8 cellular contexts compared by ENCODE assay signal in the genomic region with DNA sequence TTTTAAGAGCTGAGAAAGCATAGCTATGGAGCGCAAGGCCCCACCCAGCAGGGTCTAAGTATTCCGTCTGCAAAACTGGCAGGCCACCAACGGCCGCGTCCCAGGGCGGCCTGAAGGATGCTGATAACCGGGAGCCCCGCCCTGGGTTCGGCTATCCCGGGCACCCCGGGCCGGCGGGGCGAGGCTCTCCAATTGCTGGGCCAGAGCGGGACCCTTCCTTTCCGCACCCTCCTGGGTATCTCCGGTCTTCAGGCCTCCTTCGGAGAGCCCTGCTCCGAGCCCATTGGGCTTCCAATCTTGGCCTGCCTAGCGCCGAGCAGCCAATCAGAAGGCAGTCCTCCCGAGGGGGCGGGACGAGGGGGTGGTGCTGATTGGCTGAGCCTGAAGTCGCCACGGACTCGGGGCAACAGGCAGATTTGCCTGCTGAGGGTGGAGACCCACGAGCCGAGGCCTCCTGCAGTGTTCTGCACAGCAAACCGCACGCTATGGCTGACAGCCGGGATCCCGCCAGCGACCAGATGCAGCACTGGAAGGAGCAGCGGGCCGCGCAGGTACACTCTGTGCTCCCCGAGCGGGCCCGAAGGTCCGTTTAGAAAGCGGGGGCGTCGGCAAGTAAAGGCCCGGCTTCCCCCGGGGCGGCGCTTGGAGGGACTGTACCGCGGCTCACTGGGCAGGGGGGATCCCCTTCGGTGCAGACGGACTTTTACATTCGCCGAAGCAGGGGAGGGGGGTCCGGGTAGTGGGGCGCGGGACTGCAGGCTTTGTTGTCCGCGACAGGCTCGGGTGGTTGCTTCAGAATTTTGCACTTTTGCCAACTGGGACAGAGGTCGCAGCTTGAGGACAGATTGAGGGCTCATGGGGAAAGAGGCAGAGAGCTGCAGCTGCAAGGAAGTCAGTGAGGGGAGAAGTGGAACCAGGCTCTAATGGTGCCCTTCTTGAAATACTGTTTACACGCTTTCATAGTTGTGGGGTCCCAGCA. TPM values are rescaled to one million over a fixed set of nuclear protein-coding genes. Genes with fewer than 3 reads are reported as not detected.
DNase-seq lines count a peak whose midpoint lies in the region; ATAC-seq, FAIRE-seq and TF ChIP-seq lines count a peak whose summit lies in the region.

A gene (plus strand): TSS at position 406 of the 979 bp plus-strand sequence. CDS start 80 bp downstream, at position 486.

- DNase-seq in D341Med (ENCODE audit: low spot score) (peak; percentile 97), HuH-7 (ENCODE audit: low spot score) (peak; percentile 82), OCI-LY7 (ENCODE audit: low spot score) (peak; percentile 98), endothelial cell of umbilical vein (ENCODE audit: low read depth, low spot score) (peak; percentile 99)
- peak; percentile 95 for DNase-seq in activated CD8-positive, alpha-beta memory T cell treated with anti-CD3 and anti-CD28 coated beads, Interleukin-2, amount 50 U/mL, for 48 hours
- peak; percentile 95 to 96 for DNase-seq in stimulated activated CD8-positive, alpha-beta memory T cell treated with anti-CD3 and anti-CD28 coated beads, Interleukin-7, amount 100 ng/mL, for 4 hours (ENCODE audit: low read depth in 2 of 2)

- peaks cover 10% of the 10 kb centered on the region; the same call in 1 of the 2 replicates for H3K9me3 ChIP-seq in OCI-LY7 (ENCODE audit: low read length)
- no peaks in the 10 kb centered on the region for H3K9me3 ChIP-seq in endothelial cell of umbilical vein (replicated peaks; ENCODE audit: control insufficient read depth, insufficient read depth, low read length)
- H3K9me3 ChIP-seq in mucosa of stomach (ENCODE audit: control insufficient read depth, low read length): no peaks in the 10 kb centered on the region

- H3K4me1 ChIP-seq in OCI-LY7 (ENCODE audit: insufficient read depth, low read length, poor library complexity, severe bottlenecking): peaks cover 22% of the 10 kb centered on the region
- H3K4me1 ChIP-seq in endothelial cell of umbilical vein (ENCODE audit: control insufficient read depth, extremely low read depth, insufficient read depth, low read length): peaks cover 9% of the 10 kb centered on the region
- peaks cover 9% of the 10 kb centered on the region for H3K4me1 ChIP-seq in mucosa of stomach (ENCODE audit: control insufficient read depth, insufficient read depth, low read length)

- H3K4me3 ChIP-seq in OCI-LY7 (ENCODE audit: low read depth, low read length, poor library complexity, severe bottlenecking): peak within 1 kb of the TSS; percentile 75
- H3K4me3 ChIP-seq in endothelial cell of umbilical vein (replicated peaks in 1 of 3; ENCODE audit: insufficient read depth in 1 of 3, low read depth in 1 of 3, low read length in 3 of 3): peak within 1 kb of the TSS; percentile 59 to 81 (median 64)
- H3K4me3 ChIP-seq in mucosa of stomach (ENCODE audit: low read length): peak within 1 kb of the TSS; percentile 46

- H3K4me2 ChIP-seq in OCI-LY7 (ENCODE audit: low read length) (peak within 1 kb of the TSS; percentile 88), endothelial cell of umbilical vein (ENCODE audit: insufficient read depth, low read length) (peak within 1 kb of the TSS; percentile 89)

- H3K9me1 ChIP-seq in endothelial cell of umbilical vein (replicated peaks; ENCODE audit: control insufficient read depth, extremely low read depth, insufficient read depth, low read length): no peaks in the 10 kb centered on the region

- peaks cover 0 to 1% of the 10 kb centered on the region in 2 experiments for H3K27me3 ChIP-seq in endothelial cell of umbilical vein (ENCODE audit: control insufficient read depth in 2 of 2, insufficient read depth in 2 of 2, low read length in 2 of 2)
- no peaks in the 10 kb centered on the region for H3K27me3 ChIP-seq in mucosa of stomach (ENCODE audit: control insufficient read depth, insufficient read depth, low read length)

- TF ChIP-seq CTCF in OCI-LY7 (conservative IDR thresholded peaks at IDR 0.05; ENCODE audit: low read length): no peak
- TF ChIP-seq CTCF in endothelial cell of umbilical vein (IDR thresholded peaks at IDR 0.05; ENCODE audit: extremely low read depth in 1 of 2, insufficient read depth in 1 of 2, low read depth in 1 of 2, low read length in 2 of 2): no peak

- no peaks in the 10 kb centered on the region for H3K9me2 ChIP-seq in OCI-LY7 (ENCODE audit: insufficient read depth, low read length)

- H4K20me1 ChIP-seq in OCI-LY7 (ENCODE audit: insufficient read depth, low read length): no peaks in the 10 kb centered on the region
- no peaks in the 10 kb centered on the region for H4K20me1 ChIP-seq in endothelial cell of umbilical vein (replicated peaks; ENCODE audit: control insufficient read depth, extremely low read depth, insufficient read depth, low read length)

- BruUV-seq in OCI-LY7 (replicated peaks; lab: Mats Ljungman, UMichigan) (TSS peak; percentile 62), endothelial cell of umbilical vein (replicated peaks; lab: Mats Ljungman, UMichigan) (no TSS peak)

- H3K9ac ChIP-seq in endothelial cell of umbilical vein (replicated peaks; ENCODE audit: extremely low read depth, insufficient read depth, low read length) (peak within 1 kb of the TSS; percentile 53), mucosa of stomach (ENCODE audit: low read length) (peak within 1 kb of the TSS; percentile 35)

- ATAC-seq in GM21515 (IDR thresholded peaks at IDR 0.05; ENCODE audit: unreplicated experiment): peak; percentile 96

- peaks cover 27% of the 10 kb centered on the region; the same call in 1 of the 2 replicates for H3K79me2 ChIP-seq in OCI-LY7 (ENCODE audit: insufficient read depth, low read depth, low read length)
- H3K79me2 ChIP-seq in endothelial cell of umbilical vein (ENCODE audit: control insufficient read depth, insufficient read depth, low read length): peaks cover 4% of the 10 kb centered on the region

- CTCF ChIA-PET in OCI-LY7 (lab: Charles Lee; ENCODE audit: unreplicated experiment) (interaction anchor here (0.6 kb wide), 1 partner anchor 101 kb away, joined by 3 read pairs; no protein-coding TSS in a partner anchor), endothelial cell of umbilical vein (lab: Charles Lee) (interaction anchor here (0.7 to 1.2 kb wide), 3 partner anchors 22 to 264 kb away, joined by 3 to 4 read pairs (median 3); no protein-coding TSS in a partner anchor)

- intact Hi-C loops in OCI-LY7 (cut with micrococcal nuclease; ENCODE audit: unreplicated experiment) (no loop called here), endothelial cell of umbilical vein (cut with micrococcal nuclease) (loop anchor here (2.0 kb wide), 1 partner anchor 80 kb away; a partner anchor contains a TSS)

- dilution Hi-C loops in endothelial cell of umbilical vein (cut with MboI; ENCODE audit: extremely low pct_ligation_motif_present, low sequenced_read_pairs): no loop called here

- peak; percentile 67 for TF ChIP-seq POLR2A in endothelial cell of umbilical vein (IDR thresholded peaks at IDR 0.05; ENCODE audit: low read depth, low read length)

- peaks cover 16% of the 10 kb centered on the region for H3K36me3 ChIP-seq in OCI-LY7 (ENCODE audit: insufficient read depth, low read length)
- no peaks in the 10 kb centered on the region for H3K36me3 ChIP-seq in endothelial cell of umbilical vein (ENCODE audit: control insufficient read depth in 2 of 2, extremely low read depth in 1 of 2, insufficient read depth in 2 of 2, low read length in 2 of 2)
- no peaks in the 10 kb centered on the region for H3K36me3 ChIP-seq in mucosa of stomach (ENCODE audit: control insufficient read depth, insufficient read depth, low read length)

- FAIRE-seq in endothelial cell of umbilical vein (lab: Jason Lieb, UNC): peak; percentile 98

- H3K27ac ChIP-seq in OCI-LY7 (ENCODE audit: low read depth, low read length, poor library complexity, severe bottlenecking): peak within 1 kb of the TSS; percentile 59
- peak within 1 kb of the TSS; percentile 19 for H3K27ac ChIP-seq in endothelial cell of umbilical vein (ENCODE audit: insufficient read depth, low read depth, low read length)

- peak within 1 kb of the TSS; percentile 99 for H2AFZ ChIP-seq in OCI-LY7 (ENCODE audit: low read length)
- H2AFZ ChIP-seq in endothelial cell of umbilical vein (ENCODE audit: low read depth, low read length): peak within 1 kb of the TSS; percentile 78

- POLR2A ChIA-PET in OCI-LY7 (lab: Charles Lee) (interaction anchor here (0.6 to 2.5 kb wide), 15 partner anchors 9 to 1837 kb away, joined by 3 to 7 read pairs (median 3); no protein-coding TSS in a partner anchor), endothelial cell of umbilical vein (lab: Charles Lee) (no interaction called here)

TF ChIP-seq in endothelial cell of umbilical vein, 7 proteins besides CTCF, POLR2A, EP300 and RAD21:
- TF ChIP-seq POLR2AphosphoS5 (IDR thresholded peaks at IDR 0.05; ENCODE audit: insufficient read depth, low read depth, low read length): peak; percentile 72
- TF ChIP-seq JUN (IDR thresholded peaks at IDR 0.05; ENCODE audit: borderline replicate concordance, insufficient read depth, insufficient read length, low read depth): no peak
- TF ChIP-seq MYC (IDR thresholded peaks at IDR 0.05; ENCODE audit: low read depth, low read length): no peak
- peak; percentile 18 for TF ChIP-seq GATA2 (IDR thresholded peaks at IDR 0.05; ENCODE audit: insufficient read depth, insufficient read length, low read depth, low read length)
- TF ChIP-seq, protein P1, sequence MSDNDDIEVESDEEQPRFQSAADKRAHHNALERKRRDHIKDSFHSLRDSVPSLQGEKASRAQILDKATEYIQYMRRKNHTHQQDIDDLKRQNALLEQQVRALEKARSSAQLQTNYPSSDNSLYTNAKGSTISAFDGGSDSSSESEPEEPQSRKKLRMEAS (IDR thresholded peaks at IDR 0.05; ENCODE audit: insufficient read depth, insufficient read length): peak; percentile 27
- no peak for TF ChIP-seq FOS (IDR thresholded peaks at IDR 0.05; ENCODE audit: borderline replicate concordance, insufficient read depth, low read length)
- TF ChIP-seq EZH2 (IDR thresholded peaks at IDR 0.05; ENCODE audit: borderline replicate concordance, low read depth, low read length, severe bottlenecking): no peak

RNA-seq across cellular contexts. Expression of the gene that starts here (rescaled TPM):
- total RNA-seq in OCI-LY7 (2014; rRNA removed; shearing (Covaris generic)): 42.6 and 46.6 TPM in 2 replicates
- total RNA-seq in OCI-LY7 (2022) (47.8 and 58.3 TPM in 2 replicates), endothelial cell of umbilical vein (27.2 and 32.7 TPM in 2 replicates)
- 41.5 and 50.5 TPM in 2 replicates for polyA plus RNA-seq in endothelial cell of umbilical vein
- polyA plus RNA-seq in endothelial cell of umbilical vein (2011; cell fraction: cytosol; rRNA removed): 44.3 and 45.9 TPM in 2 replicates
- 45.8 and 47.0 TPM in 2 replicates for polyA plus RNA-seq in endothelial cell of umbilical vein (2011; cell fraction: nucleus; rRNA removed)
- 35.4 and 38.2 TPM in 2 replicates for polyA plus RNA-seq in endothelial cell of umbilical vein (2012)
- polyA minus RNA-seq in endothelial cell of umbilical vein: 48.6 and 49.5 TPM in 2 replicates
- 51.8 TPM for polyA minus RNA-seq in endothelial cell of umbilical vein (2011; cell fraction: cytosol; rRNA and poly(A)+ RNA removed)
- polyA minus RNA-seq in endothelial cell of umbilical vein (2011; cell fraction: nucleus; rRNA and poly(A)+ RNA removed): 14.4 and 27.5 TPM in 2 replicates

Comparison
In these comparisons a context has a peak if more than half of its experiments do, and no peak if none do; other contexts are left out.
1. Peak in every context shown above with its lines: DNase-seq, ATAC-seq, H3K4me3 ChIP-seq and H3K27ac ChIP-seq.